25 cellular contexts compared by ENCODE assay signal in genomic region chr20:21089421-21089820, GRCh38. TPM values are rescaled to one million over a fixed set of nuclear protein-coding genes. Genes with fewer than 3 reads are reported as not detected.
A peak's percentile ranks its signal among the peaks of the same experiment; 100 is the strongest.
DNase-seq lines count a peak whose midpoint lies in the region; ATAC-seq and TF ChIP-seq lines count a peak whose summit lies in the region.
"Had no signal": no experiment of that assay in that cellular context is flagged by ENCODE, and none has a peak within 500 bp of the region (broad histone marks: within the 10 kb centered on the region; RNA-seq: fewer than 3 reads in every experiment).

No MANE protein-coding gene starts in this region.

- H3K4me2 ChIP-seq in SK-N-SH = no peak overlapping the region
- H3K4me2 ChIP-seq in PC-9 = peak overlapping the region; percentile 30; the same call in 1 of the 2 replicates

- TF ChIP-seq CTCF in SK-N-SH (IDR thresholded peaks at IDR 0.05) = no peak
- TF ChIP-seq CTCF in PC-9 (conservative IDR thresholded peaks at IDR 0.05) = no peak
- no peak for TF ChIP-seq CTCF in right atrium auricular region (IDR thresholded peaks at IDR 0.05)

- H2AFZ ChIP-seq in SK-N-SH (ENCODE audit: low read depth) = 0 out of 2 replicates have a peak overlapping the region, but pooled peaks have one; percentile 14
- H2AFZ ChIP-seq in PC-9 = no peak overlapping the region

- H3K4me1 ChIP-seq in SK-N-SH (ENCODE audit: control insufficient read depth in 1 of 2, insufficient read depth in 2 of 2, low read depth in 1 of 2, low read length in 1 of 2) (no peaks in the 10 kb centered on the region), PC-9 (replicated peaks; ENCODE audit: insufficient read depth) (no peaks in the 10 kb centered on the region), right atrium auricular region (no peaks in the 10 kb centered on the region)
- H3K4me1 ChIP-seq: esophagus squamous epithelium, gastrocnemius medialis had no signal

- no peak for ATAC-seq in SK-N-SH treated with all-trans-retinoic acid at 6 μM for 48 hours
- ATAC-seq: gastrocnemius medialis had no signal

- TF ChIP-seq RAD21 in SK-N-SH (IDR thresholded peaks at IDR 0.05; ENCODE audit: low read length) = no peak

- H4K20me1 ChIP-seq in SK-N-SH (ENCODE audit: insufficient read depth) (no peaks in the 10 kb centered on the region), PC-9 (ENCODE audit: insufficient read depth) (no peaks in the 10 kb centered on the region)

- H3K9me2 ChIP-seq in SK-N-SH (no peaks in the 10 kb centered on the region), PC-9 (ENCODE audit: insufficient read depth) (no peaks in the 10 kb centered on the region)

- DNase-seq in SK-N-SH (no peak), M059J (ENCODE audit: low read depth) (peak; percentile 77), PC-9 (peak in 1 of 2 experiments; percentile 50), pons (ENCODE audit: low spot score) (peak; percentile 51), cerebellum (ENCODE audit: low spot score) (no peak), right atrium auricular region (ENCODE audit: low spot score) (no peak)
- no peak for DNase-seq in stimulated activated CD4-positive, alpha-beta T cell treated with anti-CD3 and anti-CD28 coated beads, Interleukin-15, amount 100 ng/mL, for 24 hours
- DNase-seq: activated CD4-positive, alpha-beta T cell treated with anti-CD3 and anti-CD28 coated beads for 1 hour; effector CD4-positive, alpha-beta T cell; esophagus squamous epithelium; gastrocnemius medialis; H7; islet precursor cell; NCI-H446; posterior cingulate gyrus; SW 1271 had no signal

- no peak overlapping the region for H3K9ac ChIP-seq in SK-N-SH

- CTCF ChIA-PET in SK-N-SH (lab: Yijun Ruan, JAX) = no interaction called here
- CTCF ChIA-PET in PC-9 (lab: Charles Lee) = no interaction called here

- no peak for TF ChIP-seq EP300 in SK-N-SH (IDR thresholded peaks at IDR 0.05; ENCODE audit: borderline replicate concordance in 1 of 2, low read depth in 1 of 2, low read length in 1 of 2)

- no peaks in the 10 kb centered on the region for H3K79me2 ChIP-seq in SK-N-SH (ENCODE audit: insufficient read depth)
- no peaks in the 10 kb centered on the region for H3K79me2 ChIP-seq in PC-9 (ENCODE audit: low read depth)

- H3K4me3 ChIP-seq in SK-N-SH (ENCODE audit: low read depth in 2 of 2, low read length in 1 of 2) = no peak overlapping the region
- H3K4me3 ChIP-seq in PC-9 = no peak overlapping the region
- no peak overlapping the region for H3K4me3 ChIP-seq in right atrium auricular region
- H3K4me3 ChIP-seq: esophagus squamous epithelium, gastrocnemius medialis had no signal

- H3K36me3 ChIP-seq in SK-N-SH (replicated peaks in 1 of 2; ENCODE audit: control insufficient read depth in 1 of 2, insufficient read depth in 2 of 2, low read length in 1 of 2) = no peaks in the 10 kb centered on the region
- no peaks in the 10 kb centered on the region for H3K36me3 ChIP-seq in PC-9 (ENCODE audit: low read depth)
- H3K36me3 ChIP-seq in right atrium auricular region = no peaks in the 10 kb centered on the region
- H3K36me3 ChIP-seq: esophagus squamous epithelium, gastrocnemius medialis had no signal

- POLR2A ChIA-PET in SK-N-SH (lab: Yijun Ruan, JAX) = no interaction called here
- POLR2A ChIA-PET in PC-9 (lab: Charles Lee; ENCODE audit: unreplicated experiment) = no interaction called here

- BruUV-seq in PC-9 (replicated peaks; lab: Mats Ljungman, UMichigan) = no TSS peak

- H3K27me3 ChIP-seq in SK-N-SH (ENCODE audit: insufficient read depth) = peaks cover 20% of the 10 kb centered on the region; the same call in 1 of the 2 replicates
- H3K27me3 ChIP-seq in PC-9 (ENCODE audit: insufficient read depth, low read depth) = peaks cover 73% of the 10 kb centered on the region
- H3K27me3 ChIP-seq in right atrium auricular region = no peaks in the 10 kb centered on the region

- WGBS in SK-N-SH (ENCODE audit: low lambda C conversion rate) = 34% methylated on average over 9 of the region's 9 CpGs

- no peaks in the 10 kb centered on the region for H3F3A ChIP-seq in SK-N-SH (replicated peaks; ENCODE audit: insufficient read depth)
- H3F3A ChIP-seq in PC-9 (ENCODE audit: insufficient read depth, low read depth) = no peaks in the 10 kb centered on the region

- H3K9me3 ChIP-seq in SK-N-SH = no peaks in the 10 kb centered on the region
- no peaks in the 10 kb centered on the region; the same call in 1 of the 2 replicates for H3K9me3 ChIP-seq in PC-9 (ENCODE audit: insufficient read depth, low read depth)
- peaks cover 0 to 4% of the 10 kb centered on the region in 2 donors for H3K9me3 ChIP-seq in right atrium auricular region
- H3K9me3 ChIP-seq: esophagus squamous epithelium, gastrocnemius medialis had no signal

- H3K27ac ChIP-seq in SK-N-SH (ENCODE audit: low read depth in 2 of 2, low read length in 1 of 2) = no peak overlapping the region
- no peak overlapping the region for H3K27ac ChIP-seq in PC-9
- no peak overlapping the region for H3K27ac ChIP-seq in right atrium auricular region
- H3K27ac ChIP-seq: esophagus squamous epithelium, gastrocnemius medialis, HL-60 had no signal

- intact Hi-C loops in PC-9 (cut with micrococcal nuclease; ENCODE audit: unreplicated experiment) = no loop called here

TF ChIP-seq in SK-N-SH, 30 proteins besides CTCF, POLR2A, EP300 and RAD21 (continues in another document):
- TF ChIP-seq CHD2 (IDR thresholded peaks at IDR 0.05; ENCODE audit: low read length, partially characterized antibody) (no peak), MEF2A (IDR thresholded peaks at IDR 0.05; ENCODE audit: borderline replicate concordance, low read depth) (no peak), GATA2 (CRISPR knock-in tag; IDR thresholded peaks at IDR 0.05) (no peak), FOXM1 (IDR thresholded peaks at IDR 0.05; ENCODE audit: low read depth) (no peak), NFIC (IDR thresholded peaks at IDR 0.05; ENCODE audit: borderline replicate concordance) (no peak), YY1 (IDR thresholded peaks at IDR 0.05; ENCODE audit: low read depth) (no peak), TEAD4 (IDR thresholded peaks at IDR 0.05; ENCODE audit: borderline replicate concordance, insufficient read depth) (no peak), USF2 (IDR thresholded peaks at IDR 0.05; ENCODE audit: borderline replicate concordance, low read depth, low read length) (no peak), USF1 (IDR thresholded peaks at IDR 0.05; ENCODE audit: borderline replicate concordance, low read depth) (no peak), RCOR1 (IDR thresholded peaks at IDR 0.05; ENCODE audit: low read length) (no peak)

TF ChIP-seq in SK-N-SH treated with all-trans-retinoic acid at 6 μM for 48 hours, 23 proteins besides CTCF, POLR2A, EP300 and RAD21 (continues in another document):
- TF ChIP-seq ESRRG (CRISPR knock-in tag; IDR thresholded peaks at IDR 0.05) = no peak
- no peak for TF ChIP-seq PPARA (CRISPR knock-in tag; IDR thresholded peaks at IDR 0.05; ENCODE audit: borderline replicate concordance)
- TF ChIP-seq ARNTL (CRISPR knock-in tag; IDR thresholded peaks at IDR 0.05; ENCODE audit: borderline replicate concordance, low read depth) = no peak
- TF ChIP-seq ISL1 (CRISPR knock-in tag; IDR thresholded peaks at IDR 0.05) = no peak
- no peak for TF ChIP-seq ZNF565 (CRISPR knock-in tag; conservative IDR thresholded peaks at IDR 0.05; ENCODE audit: low read depth)
- TF ChIP-seq CSRNP3 (CRISPR knock-in tag; IDR thresholded peaks at IDR 0.05) = no peak
- TF ChIP-seq ZFP30 (CRISPR knock-in tag; IDR thresholded peaks at IDR 0.05) = no peak
- no peak for TF ChIP-seq RARB (CRISPR knock-in tag; IDR thresholded peaks at IDR 0.05)
- TF ChIP-seq ZNF8 (CRISPR knock-in tag; IDR thresholded peaks at IDR 0.05) = no peak
- TF ChIP-seq ZFP3 (CRISPR knock-in tag; IDR thresholded peaks at IDR 0.05) = no peak
- no peak for TF ChIP-seq ZNF70 (CRISPR knock-in tag; IDR thresholded peaks at IDR 0.05)
- TF ChIP-seq TOX (CRISPR knock-in tag; IDR thresholded peaks at IDR 0.05; ENCODE audit: borderline replicate concordance) = no peak
- no peak for TF ChIP-seq SNAI2 (CRISPR knock-in tag; IDR thresholded peaks at IDR 0.05)
- no peak for TF ChIP-seq CSDC2 (CRISPR knock-in tag; IDR thresholded peaks at IDR 0.05)

RNA-seq across cellular contexts. Expression of gene LINC00237, which starts 16.7 kb away (rescaled TPM):
- not detected in 2 replicates for polyA plus RNA-seq in SK-N-SH (2012; rRNA removed)
- polyA plus RNA-seq in SK-N-SH (2012; cell fraction: cytosol; rRNA removed) = not detected in 2 replicates
- polyA plus RNA-seq in SK-N-SH (2012; cell fraction: nucleus; rRNA removed) = not detected in 2 replicates
- not detected in 2 replicates for total RNA-seq in M059J (2014; rRNA removed; shearing (Covaris generic))
- not detected in 2 replicates for total RNA-seq in PC-9 (2021)
- total RNA-seq in cerebellum = 0.45 TPM
- not detected for total RNA-seq in right atrium auricular region
- total RNA-seq: esophagus squamous epithelium, gastrocnemius medialis, liver, mucosa of gallbladder, neural crest cell, subcutaneous adipose tissue, ureter had no signal
- polyA plus RNA-seq: AG04450, IgD-negative memory B cell, liver had no signal

RNA-seq across cellular contexts. Expression of gene KIZ, which starts 36.5 kb away (rescaled TPM):
- 3.9 and 5.5 TPM in 2 replicates for polyA plus RNA-seq in SK-N-SH (2012; rRNA removed)
- polyA plus RNA-seq in SK-N-SH (2012; cell fraction: cytosol; rRNA removed) = 4.6 and 5.3 TPM in 2 replicates
- polyA plus RNA-seq in SK-N-SH (2012; cell fraction: nucleus; rRNA removed) = 11.3 and 13.8 TPM in 2 replicates
- 13.8 and 18.9 TPM in 2 replicates for total RNA-seq in M059J (2014; rRNA removed; shearing (Covaris generic))
- total RNA-seq in PC-9 (2021) = 17.2 and 21.5 TPM in 2 replicates
- total RNA-seq in cerebellum = 13.1 TPM
- total RNA-seq in right atrium auricular region = 10 to 100 TPM; 16.1 to 30.4 TPM

Comparison
In these comparisons a context has a peak if more than half of its experiments do, and no peak if none do; other contexts are left out.
1. DNase-seq: peak in M059J (single experiment) and pons (single experiment); none in SK-N-SH (single experiment), stimulated activated CD4-positive, alpha-beta T cell treated with anti-CD3 and anti-CD28 coated beads, Interleukin-15, amount 100 ng/mL, for 24 hours (single experiment), cerebellum (single experiment) and right atrium auricular region (single experiment).